Comparison of ENCODE assay signal across 26 cellular contexts in the genomic region with DNA sequence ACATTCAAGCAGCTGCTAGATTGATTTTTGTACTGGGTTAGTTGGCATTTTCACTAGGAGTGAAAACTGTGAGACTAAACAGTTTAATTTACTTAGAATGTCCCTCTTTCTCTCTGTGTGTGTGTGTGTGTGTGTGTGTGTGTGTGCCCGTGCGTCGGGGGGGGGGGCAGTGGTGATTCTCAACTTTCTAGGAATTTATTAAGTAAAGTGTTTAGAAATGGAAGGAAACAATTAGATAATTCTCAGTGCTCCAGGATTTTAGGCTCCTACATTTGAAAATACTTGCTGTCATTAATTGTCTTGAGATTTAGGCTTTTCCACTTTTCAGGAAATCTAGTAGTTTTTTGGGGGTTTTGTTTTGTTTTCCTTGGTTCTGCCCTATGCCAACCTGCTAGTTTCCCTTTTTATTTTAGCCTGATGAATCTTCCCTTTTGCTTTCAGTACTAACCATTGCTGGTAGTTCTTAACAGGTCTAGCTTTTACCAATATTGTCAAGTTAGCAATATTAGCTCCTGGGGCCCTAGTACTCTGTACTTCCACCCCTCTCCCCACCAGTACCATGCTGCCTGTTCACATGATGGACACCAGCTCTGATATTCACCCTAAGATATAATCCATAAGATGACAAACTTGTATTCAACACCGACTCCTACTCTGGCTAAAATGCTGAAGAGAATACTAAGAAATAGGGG. TPM values are rescaled to one million over a fixed set of nuclear protein-coding genes. Genes with fewer than 3 reads are reported as not detected.
DNase-seq lines count a peak whose midpoint lies in the region; ATAC-seq and TF ChIP-seq lines count a peak whose summit lies in the region.
"Had no signal": no experiment of that assay in that cellular context is flagged by ENCODE, and none has a peak within 500 bp of the region (broad histone marks: within the 10 kb centered on the region; RNA-seq: fewer than 3 reads in every experiment).

No MANE protein-coding gene starts in this region.

- peaks cover 21 to 22% of the 10 kb centered on the region in 2 donors for H3K4me1 Mint-ChIP-seq in natural killer cell treated with Interleukin-12 subunit alpha and Interleukin-12 subunit beta and Interleukin-15 and Interleukin-18, amount 100 ng/mL, for 72 hours (ENCODE audit: low read depth in 2 of 2)
- H3K4me1 Mint-ChIP-seq in natural killer cell, result peaks cover 26 to 31% of the 10 kb centered on the region in 2 donors

- H3K27ac ChIP-seq in fibroblast of lung (ENCODE audit: insufficient read depth, low read length) (no peak overlapping the region), trophoblast cell (ENCODE audit: low read depth, low read length) (no peak overlapping the region)
- H3K27ac ChIP-seq: BLaER1 treated with 17β-estradiol and CSF1 and Interleukin-3, amounts not matched to agents 10 nM and 100 nM had no signal

- no peak for DNase-seq in natural killer cell treated with Interleukin-12 subunit alpha and Interleukin-12 subunit beta and Interleukin-15 and Interleukin-18, amount 100 ng/mL, for 72 hours (ENCODE audit: low spot score)
- DNase-seq in natural killer cell (no peak), fibroblast of lung (ENCODE audit: low read depth in 2 of 2) (no peak), trophoblast cell (no peak), activated gamma-delta T cell treated with Interleukin-2 at 50 U/mL for 16 hours (no peak), omental fat pad (ENCODE audit: low spot score) (no peak)
- DNase-seq: activated CD4-positive, alpha-beta T cell treated with anti-CD3 and anti-CD28 coated beads for 4 hours; activated naive CD4-positive, alpha-beta T cell treated with anti-CD3 and anti-CD28 coated beads for 36 hours; activated T-cell treated with anti-CD3 and anti-CD28 coated beads, Interleukin-2, amount 50 U/mL, for 48 hours; amygdala; central memory CD4-positive, alpha-beta T cell; foreskin fibroblast; hippocampal formation; immature natural killer cell; Karpas-422; mucosa of descending colon; NCI-H187; NCI-H2227 treated with DMSO at 0.1 percent for 48 hours; NCI-H69; posterior cingulate gyrus; RPMI8226; stimulated activated CD8-positive, alpha-beta memory T cell treated with anti-CD3 and anti-CD28 coated beads, Interleukin-4, amount 100 ng/mL, for 48 hours had no signal

- peaks cover 39% of the 10 kb centered on the region for H3K79me1 ChIP-seq in trophoblast cell (ENCODE audit: low read length)

- H3K36me3 ChIP-seq in fibroblast of lung (ENCODE audit: control insufficient read depth, insufficient read depth, low read length) (no peaks in the 10 kb centered on the region), trophoblast cell (ENCODE audit: control insufficient read depth in 1 of 2, insufficient read depth in 2 of 2, low read length in 2 of 2) (peaks cover 25 to 26% of the 10 kb centered on the region in 2 experiments)

- H3K4me2 ChIP-seq in fibroblast of lung (ENCODE audit: extremely low read depth, insufficient read depth, low read length) (peak overlapping the region; percentile 40), trophoblast cell (ENCODE audit: low read length) (peak overlapping the region; percentile 48)

- H3K4me1 ChIP-seq in fibroblast of lung (ENCODE audit: control insufficient read depth, extremely low read depth, insufficient read depth, low read length) (peaks cover 7% of the 10 kb centered on the region), trophoblast cell (ENCODE audit: control insufficient read depth in 1 of 2, insufficient read depth in 2 of 2, low read length in 2 of 2) (peaks cover 24% of the 10 kb centered on the region in 2 experiments)

- H3K9me3 Mint-ChIP-seq in natural killer cell treated with Interleukin-12 subunit alpha and Interleukin-12 subunit beta and Interleukin-15 and Interleukin-18, amount 100 ng/mL, for 72 hours, result no peaks in the 10 kb centered on the region
- no peaks in the 10 kb centered on the region for H3K9me3 Mint-ChIP-seq in natural killer cell
- H3K9me3 Mint-ChIP-seq: activated naive CD4-positive, alpha-beta T cell treated with anti-CD3 and anti-CD28 coated beads for 36 hours; immature natural killer cell had no signal

- H3K36me3 Mint-ChIP-seq in natural killer cell treated with Interleukin-12 subunit alpha and Interleukin-12 subunit beta and Interleukin-15 and Interleukin-18, amount 100 ng/mL, for 72 hours, result peaks cover 4% of the 10 kb centered on the region
- H3K36me3 Mint-ChIP-seq in natural killer cell, result no peaks in the 10 kb centered on the region
- H3K36me3 Mint-ChIP-seq: immature natural killer cell had no signal

- peaks cover 37 to 43% of the 10 kb centered on the region in 2 donors for H3K27me3 Mint-ChIP-seq in natural killer cell treated with Interleukin-12 subunit alpha and Interleukin-12 subunit beta and Interleukin-15 and Interleukin-18, amount 100 ng/mL, for 72 hours
- H3K27me3 Mint-ChIP-seq in natural killer cell (ENCODE audit: low read depth in 2 of 2), result peaks cover 51 to 63% of the 10 kb centered on the region in 2 donors

- H4K91ac ChIP-seq in trophoblast cell (ENCODE audit: low read depth, low read length), result no peak overlapping the region

- peak overlapping the region; percentile 2 for H3K4me3 Mint-ChIP-seq in natural killer cell treated with Interleukin-12 subunit alpha and Interleukin-12 subunit beta and Interleukin-15 and Interleukin-18, amount 100 ng/mL, for 72 hours
- no peak overlapping the region for H3K4me3 Mint-ChIP-seq in natural killer cell
- H3K4me3 Mint-ChIP-seq: activated naive CD4-positive, alpha-beta T cell treated with anti-CD3 and anti-CD28 coated beads for 36 hours; immature natural killer cell had no signal

- H2BK12ac ChIP-seq in trophoblast cell (ENCODE audit: low read length), result no peak overlapping the region

- no peak overlapping the region for H4K8ac ChIP-seq in trophoblast cell (ENCODE audit: low read depth, low read length)

- no peak overlapping the region for H4K12ac ChIP-seq in trophoblast cell (ENCODE audit: low read depth, low read length)

- no peak overlapping the region for H3K23ac ChIP-seq in trophoblast cell (ENCODE audit: low read length)

- H3K4ac ChIP-seq in trophoblast cell (ENCODE audit: low read depth, low read length), result peak overlapping the region; percentile 57

- H3K14ac ChIP-seq in trophoblast cell (ENCODE audit: low read length), result no peak overlapping the region

- no CpG with 5 or more reads among the region's 4 CpGs for WGBS in trophoblast cell (ENCODE audit: extremely low coverage, insufficient coverage, insufficient read length)

- no peak for ATAC-seq in natural killer cell treated with Interleukin-12 subunit alpha and Interleukin-12 subunit beta and Interleukin-15 and Interleukin-18, amount 100 ng/mL, for 72 hours
- ATAC-seq in natural killer cell, result no peak
- no peak for ATAC-seq in omental fat pad (ENCODE audit: low FRiP score)
- ATAC-seq in HG03175 (IDR thresholded peaks at IDR 0.05; ENCODE audit: unreplicated experiment), result no peak
- ATAC-seq: mucosa of descending colon, SK-N-SH treated with all-trans-retinoic acid at 6 μM for 48 hours had no signal

- no peak overlapping the region for H2BK5ac ChIP-seq in trophoblast cell (ENCODE audit: low read depth, low read length, poor library complexity)

- H3K27me3 ChIP-seq in fibroblast of lung (ENCODE audit: control insufficient read depth, insufficient read depth, low read length) (no peaks in the 10 kb centered on the region), trophoblast cell (ENCODE audit: insufficient read depth, low read length) (no peaks in the 10 kb centered on the region)

- H3K4me3 ChIP-seq in fibroblast of lung (replicated peaks in 1 of 4; ENCODE audit: control extremely low read depth in 1 of 4, insufficient read depth in 1 of 4, low read depth in 3 of 4, low read length in 4 of 4) (peak overlapping the region in 1 of 4 experiments; percentile 39), trophoblast cell (ENCODE audit: low read depth, low read length) (no peak overlapping the region)
- H3K4me3 ChIP-seq: BLaER1 treated with 17β-estradiol and CSF1 and Interleukin-3, amounts not matched to agents 10 nM and 100 nM; mucosa of descending colon had no signal

- no peak overlapping the region for H2BK120ac ChIP-seq in trophoblast cell (ENCODE audit: insufficient read depth, low read length, poor library complexity)

- H3K9ac ChIP-seq in fibroblast of lung (ENCODE audit: insufficient read depth, low read length), result no peak overlapping the region
- no peak overlapping the region for H3K9ac ChIP-seq in trophoblast cell (ENCODE audit: low read length)
- H3K9ac ChIP-seq: BLaER1 treated with 17β-estradiol and CSF1 and Interleukin-3, amounts not matched to agents 10 nM and 100 nM had no signal

- no peak overlapping the region for H3K18ac ChIP-seq in trophoblast cell (ENCODE audit: low read length)

- H3K9me3 ChIP-seq in fibroblast of lung (ENCODE audit: control insufficient read depth, insufficient read depth, low read depth, low read length), result no peaks in the 10 kb centered on the region
- H3K9me3 ChIP-seq in trophoblast cell (ENCODE audit: insufficient read depth, low read depth, low read length), result no peaks in the 10 kb centered on the region
- H3K9me3 ChIP-seq: mucosa of descending colon had no signal

- H4K20me1 ChIP-seq in fibroblast of lung (ENCODE audit: control insufficient read depth, extremely low read depth, insufficient read depth, low read length), result peaks cover 2% of the 10 kb centered on the region

- no peak overlapping the region for H3K27ac Mint-ChIP-seq in natural killer cell treated with Interleukin-12 subunit alpha and Interleukin-12 subunit beta and Interleukin-15 and Interleukin-18, amount 100 ng/mL, for 72 hours
- H3K27ac Mint-ChIP-seq in natural killer cell, result no peak overlapping the region
- H3K27ac Mint-ChIP-seq: activated naive CD4-positive, alpha-beta T cell treated with anti-CD3 and anti-CD28 coated beads for 36 hours; immature natural killer cell had no signal

- TF ChIP-seq CTCF in natural killer cell (IDR thresholded peaks at IDR 0.05) (no peak), fibroblast of lung (conservative IDR thresholded peaks at IDR 0.05 in 1 of 2, IDR thresholded peaks at IDR 0.05 in 1 of 2; ENCODE audit: low read depth in 1 of 2, low read length in 2 of 2) (no peak), omental fat pad (IDR thresholded peaks at IDR 0.05) (no peak)

- H2AK5ac ChIP-seq in trophoblast cell (ENCODE audit: low read length), result no peak overlapping the region

- H2AFZ ChIP-seq in fibroblast of lung (ENCODE audit: low read length) (no peak overlapping the region), trophoblast cell (ENCODE audit: insufficient read depth, low read length, poor library complexity) (no peak overlapping the region)

- peaks cover 92% of the 10 kb centered on the region for H3K79me2 ChIP-seq in fibroblast of lung (ENCODE audit: control insufficient read depth, insufficient read depth, low read length)
- H3K79me2 ChIP-seq in trophoblast cell (ENCODE audit: control insufficient read depth, insufficient read depth, low read length, poor library complexity), result peaks cover 58% of the 10 kb centered on the region

- intact Hi-C loops in natural killer cell (cut with micrococcal nuclease), result no loop called here

RNA-seq across cellular contexts. Expression of gene EPAS1, which starts 4.9 kb away (rescaled TPM):
- total RNA-seq in natural killer cell treated with Interleukin-12 subunit alpha and Interleukin-12 subunit beta and Interleukin-15 and Interleukin-18, amount 100 ng/mL, for 72 hours, result 10 to 100 TPM in 1 of 2 donors, 1 to 10 TPM in 1; 7.5 to 84.7 TPM
- total RNA-seq in natural killer cell (10 to 100 TPM in 1 of 3 donors, 1 to 10 TPM in 2; 2.1 to 61.4 (median 3.6) TPM), fibroblast of lung (82.4 and 120 TPM in 2 replicates), omental fat pad (100 to 1,000 TPM; 292 to 980 (median 435) TPM)
- polyA plus RNA-seq in fibroblast of lung, result 330 and 941 TPM in 2 replicates
- 135 and 492 TPM in 2 replicates for polyA plus RNA-seq in fibroblast of lung (2012)
- polyA minus RNA-seq in fibroblast of lung (ENCODE audit: low replicate concordance), result 229 and 622 TPM in 2 replicates
- polyA plus RNA-seq in trophoblast cell (2013), result 1,165 and 1,253 TPM in 2 replicates
- polyA plus RNA-seq: neural cell had no signal
